8 cellular contexts compared by ENCODE assay signal in the genomic region with DNA sequence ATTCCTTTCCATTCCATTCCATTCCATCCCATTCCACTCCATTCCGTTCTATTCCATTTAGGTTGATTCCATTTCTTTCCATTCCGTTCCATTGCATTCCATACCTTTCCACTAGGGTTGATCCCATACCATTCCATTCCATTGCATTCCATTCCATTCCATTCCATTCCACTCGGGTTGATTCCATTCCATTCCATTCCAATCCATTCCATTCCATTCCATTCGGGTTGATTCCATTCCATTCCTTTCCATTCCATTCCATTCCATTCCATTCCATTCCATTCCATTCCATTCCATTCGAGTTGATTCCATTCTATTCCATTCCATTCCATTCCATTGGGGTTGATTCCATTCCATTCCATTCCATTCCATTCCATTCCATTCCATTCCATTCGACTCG.
DNase-seq lines count a peak whose midpoint lies in the region; ATAC-seq and TF ChIP-seq lines count a peak whose summit lies in the region.
"Not testable (repeated sequence)": the region's sequence is repeated elsewhere in the genome, so short reads cannot be mapped to it uniquely, and the experiment has no call there.

No MANE protein-coding gene starts in this region.

- H3K79me2 ChIP-seq in DND-41 (ENCODE audit: insufficient read depth, low read length), result not testable (repeated sequence)

- H3K36me3 ChIP-seq in DND-41 (ENCODE audit: insufficient read depth, low read length), result not testable (repeated sequence)

- H3K9me3 ChIP-seq in DND-41 (ENCODE audit: insufficient read depth, low read length, severe bottlenecking), result peaks cover 71% of the 10 kb centered on the region

- not testable (repeated sequence) for DNase-seq in DND-41; Right ventricle myocardium superior; sciatic nerve (ENCODE audit: low spot score)

- H3K4me2 ChIP-seq in DND-41 (ENCODE audit: insufficient read depth, low read length), result not testable (repeated sequence)

- H3K4me3 ChIP-seq in DND-41 (ENCODE audit: low read depth in 1 of 2, low read length in 2 of 2), result not testable (repeated sequence)

- not testable (repeated sequence) for H3K4me1 ChIP-seq in DND-41 (ENCODE audit: insufficient read depth, low read length)

- not testable (repeated sequence) for TF ChIP-seq CTCF in DND-41 (IDR thresholded peaks at IDR 0.05; ENCODE audit: borderline replicate concordance, extremely low read depth, low read length, poor library complexity, severe bottlenecking)

- H4K20me1 ChIP-seq in DND-41 (ENCODE audit: insufficient read depth, low read length), result not testable (repeated sequence)

- not testable (repeated sequence) for H2AFZ ChIP-seq in DND-41 (ENCODE audit: low read depth, low read length)

- H3K9ac ChIP-seq in DND-41 (ENCODE audit: low read depth, low read length), result not testable (repeated sequence)

- not testable (repeated sequence) for H3K27me3 ChIP-seq in DND-41 (ENCODE audit: insufficient read depth, low read length, poor library complexity)

- H3K27ac ChIP-seq in DND-41 (ENCODE audit: low read length), result not testable (repeated sequence)

- intact Hi-C loops in Right ventricle myocardium superior (cut with DNase I); sciatic nerve (cut with DNase I): not testable (repeated sequence)

- ATAC-seq in DND-41 (ENCODE audit: insufficient read depth, low read depth), result peak; percentile 37; the same call in 2 of the 3 replicates
- ATAC-seq in GM19328 (IDR thresholded peaks at IDR 0.05; ENCODE audit: unreplicated experiment), result peak; percentile 51
- ATAC-seq in GM21619 (IDR thresholded peaks at IDR 0.05; ENCODE audit: unreplicated experiment), result peak; percentile 46
- peak; percentile 48 for ATAC-seq in HG02943 (IDR thresholded peaks at IDR 0.05; ENCODE audit: low read depth, unreplicated experiment)
- ATAC-seq in HG03432 (IDR thresholded peaks at IDR 0.05; ENCODE audit: unreplicated experiment), result peak; percentile 59
- peak; percentile 34 to 50 for ATAC-seq in activated CD4-positive, CD25-positive, alpha-beta regulatory T cell treated with anti-CD3 and anti-CD28 coated beads, Interleukin-2, amount 50 U/mL, for 24 hours
- peak; percentile 74 for ATAC-seq in Right ventricle myocardium superior (ENCODE audit: poor library complexity)
- peak; percentile 80 for ATAC-seq in sciatic nerve
